ENCODE assay signal across 8 cellular contexts in the genomic region with DNA sequence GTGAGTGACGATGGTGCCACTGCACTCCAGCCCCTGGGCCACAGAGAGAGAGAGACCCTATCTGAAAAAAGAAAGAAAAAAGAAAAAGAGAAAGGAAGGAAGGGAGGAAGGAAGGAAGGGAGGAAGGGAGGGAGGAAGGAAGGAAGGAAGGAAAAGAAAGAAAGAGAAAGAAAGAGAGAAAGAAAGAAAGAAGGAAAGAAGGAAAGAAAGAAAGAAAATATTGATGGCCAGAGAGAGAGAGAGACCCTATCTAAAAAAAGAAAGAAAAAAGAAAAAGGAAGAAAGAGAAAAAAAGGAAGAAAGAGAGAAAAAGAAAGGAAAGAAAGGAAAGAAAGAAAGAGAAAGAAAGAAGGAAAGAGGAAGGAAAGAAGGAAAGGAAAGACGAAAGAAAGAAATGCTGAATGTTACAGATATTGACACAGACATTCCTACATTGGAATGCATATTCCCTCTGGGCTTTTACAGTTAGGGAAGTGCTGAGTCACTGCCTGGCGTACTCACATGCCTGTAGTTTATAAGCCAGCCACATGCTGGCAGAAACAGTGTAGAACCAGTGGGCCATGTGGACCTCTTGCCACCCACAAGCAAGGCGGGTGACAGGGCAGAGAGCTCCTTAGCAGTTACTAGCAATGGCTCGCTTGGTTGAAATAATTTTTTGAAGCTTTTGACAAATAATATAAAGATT. TPM values are rescaled to one million over a fixed set of nuclear protein-coding genes. Genes with fewer than 3 reads are reported as not detected.
DNase-seq lines count a peak whose midpoint lies in the region; ATAC-seq and TF ChIP-seq lines count a peak whose summit lies in the region.

No MANE protein-coding gene starts in this region.

- peak; percentile 15 for TF ChIP-seq CTCF in fibroblast of villous mesenchyme (IDR thresholded peaks at IDR 0.05; ENCODE audit: insufficient read depth, low read depth, low read length)
- no peak for TF ChIP-seq CTCF in sigmoid colon (IDR thresholded peaks at IDR 0.05)

- WGBS in GM23248 (ENCODE audit: low coverage in 1 of 2, low lambda C conversion rate in 2 of 2, missing lambda C conversion rate in 2 of 2), 2 experiments: 21 to 22% methylated on average over 5 of the region's 5 CpGs
- 57 to 64% methylated on average over 5 of the region's 5 CpGs for WGBS in sigmoid colon, 2 donors

- ATAC-seq in activated CD8-positive, alpha-beta memory T cell treated with anti-CD3 and anti-CD28 coated beads, Interleukin-2, amount 10 ng/mL, durations not matched to agents 7 days and 5 days: no peak
- ATAC-seq in GM19023 (IDR thresholded peaks at IDR 0.05; ENCODE audit: unreplicated experiment): no peak
- no peak for ATAC-seq in stimulated activated memory B cell treated with anti-CD40 and anti-IgM and Interleukin-4, amounts not matched to agents 10 μg/mL and 1 μg/mL and 100 μg/mL, for 72 hours

- CTCF ChIA-PET in activated CD8-positive, alpha-beta memory T cell treated with anti-CD3 and anti-CD28 coated beads, Interleukin-2, amount 10 ng/mL, durations not matched to agents 7 days and 5 days (lab: Charles Lee): no interaction called here

- H3K27me3 Mint-ChIP-seq in activated CD8-positive, alpha-beta memory T cell treated with anti-CD3 and anti-CD28 coated beads, Interleukin-2, amount 10 ng/mL, durations not matched to agents 7 days and 5 days: no peaks in the 10 kb centered on the region
- H3K27me3 Mint-ChIP-seq in stimulated activated memory B cell treated with anti-CD40 and anti-IgM and Interleukin-4, amounts not matched to agents 10 μg/mL and 1 μg/mL and 100 μg/mL, for 72 hours: peaks cover 19% of the 10 kb centered on the region

- H3K4me1 ChIP-seq in GM23248 (ENCODE audit: insufficient read depth) (peaks cover 17% of the 10 kb centered on the region), SJSA1 (replicated peaks) (peaks cover 50% of the 10 kb centered on the region), sigmoid colon (peaks cover 0 to 19% (median 14%) of the 10 kb centered on the region in 4 donors)

- DNase-seq in GM23248 (peak; percentile 98), SJSA1 (ENCODE audit: low read depth in 1 of 2, low spot score in 2 of 2) (peak; percentile 78 to 87), fibroblast of villous mesenchyme (ENCODE audit: low read depth) (peak; percentile 96), sigmoid colon (peak; percentile 76), hypothalamus (lab: John Stamatoyannopoulos, UW) (no peak)
- DNase-seq in activated CD8-positive, alpha-beta memory T cell treated with anti-CD3 and anti-CD28 coated beads, Interleukin-2, amount 10 ng/mL, durations not matched to agents 7 days and 5 days: no peak

- peak overlapping the region; percentile 58 for H3K9ac ChIP-seq in GM23248

- no peak for TF ChIP-seq POLR2A in sigmoid colon (IDR thresholded peaks at IDR 0.05)

- no peaks in the 10 kb centered on the region for H3K9me2 ChIP-seq in GM23248 (ENCODE audit: insufficient read depth)

- no peak overlapping the region for H3K27ac Mint-ChIP-seq in activated CD8-positive, alpha-beta memory T cell treated with anti-CD3 and anti-CD28 coated beads, Interleukin-2, amount 10 ng/mL, durations not matched to agents 7 days and 5 days
- H3K27ac Mint-ChIP-seq in stimulated activated memory B cell treated with anti-CD40 and anti-IgM and Interleukin-4, amounts not matched to agents 10 μg/mL and 1 μg/mL and 100 μg/mL, for 72 hours: no peak overlapping the region

- H3K79me2 ChIP-seq in GM23248 (ENCODE audit: insufficient read depth): no peaks in the 10 kb centered on the region

- H3K27ac ChIP-seq in GM23248 (peak overlapping the region; percentile 69), SJSA1 (peak overlapping the region; percentile 96), sigmoid colon (peak overlapping the region; percentile 8 to 61 (median 54))

- H3K36me3 Mint-ChIP-seq in activated CD8-positive, alpha-beta memory T cell treated with anti-CD3 and anti-CD28 coated beads, Interleukin-2, amount 10 ng/mL, durations not matched to agents 7 days and 5 days: peaks cover 1% of the 10 kb centered on the region
- H3K36me3 Mint-ChIP-seq in stimulated activated memory B cell treated with anti-CD40 and anti-IgM and Interleukin-4, amounts not matched to agents 10 μg/mL and 1 μg/mL and 100 μg/mL, for 72 hours: no peaks in the 10 kb centered on the region

- H3K36me3 ChIP-seq in GM23248 (ENCODE audit: low read depth) (no peaks in the 10 kb centered on the region), SJSA1 (no peaks in the 10 kb centered on the region), sigmoid colon (no peaks in the 10 kb centered on the region)

- no peaks in the 10 kb centered on the region for H3K27me3 ChIP-seq in GM23248 (replicated peaks; ENCODE audit: insufficient read depth)
- H3K27me3 ChIP-seq in SJSA1 (replicated peaks): no peaks in the 10 kb centered on the region
- H3K27me3 ChIP-seq in sigmoid colon: no peaks in the 10 kb centered on the region

- intact Hi-C loops in sigmoid colon (cut with DNase I): no loop called here

- peak overlapping the region; percentile 64 for H3K4me3 ChIP-seq in GM23248
- no peak overlapping the region for H3K4me3 ChIP-seq in SJSA1
- H3K4me3 ChIP-seq in fibroblast of villous mesenchyme (ENCODE audit: low read depth, low read length): no peak overlapping the region
- H3K4me3 ChIP-seq in sigmoid colon: no peak overlapping the region

- in situ Hi-C loops in GM23248 (cut with MboI): no loop called here

- H3K9me3 Mint-ChIP-seq in activated CD8-positive, alpha-beta memory T cell treated with anti-CD3 and anti-CD28 coated beads, Interleukin-2, amount 10 ng/mL, durations not matched to agents 7 days and 5 days (ENCODE audit: low read depth): peaks cover 4% of the 10 kb centered on the region
- H3K9me3 Mint-ChIP-seq in stimulated activated memory B cell treated with anti-CD40 and anti-IgM and Interleukin-4, amounts not matched to agents 10 μg/mL and 1 μg/mL and 100 μg/mL, for 72 hours: no peaks in the 10 kb centered on the region

- peak overlapping the region; percentile 79 for H2AFZ ChIP-seq in GM23248

- peaks cover 12% of the 10 kb centered on the region for H3F3A ChIP-seq in GM23248 (ENCODE audit: insufficient read depth)

- no peaks in the 10 kb centered on the region for H3K9me3 ChIP-seq in GM23248 (ENCODE audit: low read depth)
- no peaks in the 10 kb centered on the region for H3K9me3 ChIP-seq in SJSA1 (replicated peaks)
- peaks cover 0 to 6% (median 2%) of the 10 kb centered on the region in 4 donors for H3K9me3 ChIP-seq in sigmoid colon

- peak in 1 of 4 donors; percentile 61 for TF ChIP-seq EP300 in sigmoid colon (IDR thresholded peaks at IDR 0.05)

- no peaks in the 10 kb centered on the region for H4K20me1 ChIP-seq in GM23248 (ENCODE audit: insufficient read depth)

- peak overlapping the region; percentile 81 for H3K4me2 ChIP-seq in GM23248 (ENCODE audit: unreplicated experiment)

- H3K4me3 Mint-ChIP-seq in activated CD8-positive, alpha-beta memory T cell treated with anti-CD3 and anti-CD28 coated beads, Interleukin-2, amount 10 ng/mL, durations not matched to agents 7 days and 5 days: no peak overlapping the region
- no peak overlapping the region for H3K4me3 Mint-ChIP-seq in stimulated activated memory B cell treated with anti-CD40 and anti-IgM and Interleukin-4, amounts not matched to agents 10 μg/mL and 1 μg/mL and 100 μg/mL, for 72 hours

- H3K4me1 Mint-ChIP-seq in activated CD8-positive, alpha-beta memory T cell treated with anti-CD3 and anti-CD28 coated beads, Interleukin-2, amount 10 ng/mL, durations not matched to agents 7 days and 5 days: peaks cover 19% of the 10 kb centered on the region
- H3K4me1 Mint-ChIP-seq in stimulated activated memory B cell treated with anti-CD40 and anti-IgM and Interleukin-4, amounts not matched to agents 10 μg/mL and 1 μg/mL and 100 μg/mL, for 72 hours: peaks cover 13% of the 10 kb centered on the region

RNA-seq across cellular contexts. Expression of a gene that starts 34.6 kb away (rescaled TPM):
- total RNA-seq in GM23248 (2014; rRNA removed; shearing (Covaris generic)): 3.4 and 5.1 TPM in 2 replicates
- polyA plus RNA-seq in GM23248 (2016; fragmentation: Nextera tagmentation; extraction: Ambion mirVana) (4.2 and 4.6 TPM in 2 replicates), sigmoid colon (10 to 100 TPM in 1 of 3 donors, 1 to 10 TPM in 2; 6.7 to 25.6 (median 9.6) TPM)
- 17.1 and 22.4 TPM in 2 replicates for total RNA-seq in SJSA1 (2014; rRNA removed; shearing (Covaris generic))
- total RNA-seq in fibroblast of villous mesenchyme (2.9 and 4.7 TPM in 2 replicates), sigmoid colon (10 to 100 TPM; 14.1 to 18.2 (median 15.1) TPM)
- 1 to 10 TPM; 6.3 to 8.3 TPM for total RNA-seq in activated CD8-positive, alpha-beta memory T cell treated with anti-CD3 and anti-CD28 coated beads, Interleukin-2, amount 10 ng/mL, durations not matched to agents 7 days and 5 days

Comparison
In these comparisons a context has a peak if more than half of its experiments do, and no peak if none do; other contexts are left out.
1. DNase-seq: peak in GM23248 (single experiment), SJSA1 (2 of 2), fibroblast of villous mesenchyme (single experiment) and sigmoid colon (single experiment); none in hypothalamus (0 of 51) and activated CD8-positive, alpha-beta memory T cell treated with anti-CD3 and anti-CD28 coated beads, Interleukin-2, amount 10 ng/mL, durations not matched to agents 7 days and 5 days (single experiment).
2. Peak in every context shown above with its lines, with median percentiles within 50 percentile points of each other: H3K27ac ChIP-seq.